9 cellular contexts compared by ENCODE assay signal in genomic region chr10:73591578-73591902, GRCh38. TPM values are rescaled to one million over a fixed set of nuclear protein-coding genes. Genes with fewer than 3 reads are reported as not detected.
DNase-seq lines count a peak whose midpoint lies in the region; ATAC-seq and TF ChIP-seq lines count a peak whose summit lies in the region.
"Had no signal": no experiment of that assay in that cellular context is flagged by ENCODE, and none has a peak within 500 bp of the region (broad histone marks: within the 10 kb centered on the region; RNA-seq: fewer than 3 reads in every experiment).

No MANE protein-coding gene starts in this region.

- H3K27me3 ChIP-seq in body of pancreas (no peaks in the 10 kb centered on the region), lower lobe of right lung (ENCODE audit: low read depth) (no peaks in the 10 kb centered on the region), transverse colon (no peaks in the 10 kb centered on the region)

- no peaks in the 10 kb centered on the region for H3K36me3 Mint-ChIP-seq in activated T-cell treated with anti-CD3 and anti-CD28 coated beads, Interleukin-2, amount 50 U/mL, for 4 hours (ENCODE audit: insufficient read depth)
- H3K36me3 Mint-ChIP-seq: memory B cell had no signal

- H3K4me3 Mint-ChIP-seq in activated T-cell treated with anti-CD3 and anti-CD28 coated beads, Interleukin-2, amount 50 U/mL, for 4 hours: peak overlapping the region; percentile 29

- TF ChIP-seq POLR2A in body of pancreas (IDR thresholded peaks at IDR 0.05): no peak
- TF ChIP-seq POLR2A in transverse colon (IDR thresholded peaks at IDR 0.05): no peak

- intact Hi-C loops in body of pancreas (cut with DNase I): no loop called here
- intact Hi-C loops in lower lobe of right lung (cut with DNase I): no loop called here
- intact Hi-C loops in transverse colon (cut with DNase I; ENCODE audit: low total_unique reads): no loop called here
- intact Hi-C loops in left colon (cut with DNase I, micrococcal nuclease): no loop called here

- 21 to 23% methylated on average over 2 of the region's 2 CpGs for WGBS in body of pancreas, 2 donors
- WGBS in transverse colon (ENCODE audit: low coverage in 1 of 2), 2 donors: 17 to 18% methylated on average over 2 of the region's 2 CpGs

- TF ChIP-seq CTCF in body of pancreas (IDR thresholded peaks at IDR 0.05) (no peak), lower lobe of right lung (IDR thresholded peaks at IDR 0.05) (no peak), transverse colon (IDR thresholded peaks at IDR 0.05) (no peak)

- peaks cover 19% of the 10 kb centered on the region for H3K4me1 Mint-ChIP-seq in activated T-cell treated with anti-CD3 and anti-CD28 coated beads, Interleukin-2, amount 50 U/mL, for 4 hours (ENCODE audit: low read depth)

- H3K27me3 Mint-ChIP-seq in activated T-cell treated with anti-CD3 and anti-CD28 coated beads, Interleukin-2, amount 50 U/mL, for 4 hours (ENCODE audit: low read depth): no peaks in the 10 kb centered on the region
- H3K27me3 Mint-ChIP-seq: memory B cell had no signal

- in situ Hi-C loops in transverse colon (cut with MboI; ENCODE audit: low pct_ligation_motif_present in 1 of 4, low pct_unique_long_range_greater_than_20kb in 1 of 4, low sequenced_read_pairs in 3 of 4): no loop called here

- no peaks in the 10 kb centered on the region for H3K9me3 Mint-ChIP-seq in activated T-cell treated with anti-CD3 and anti-CD28 coated beads, Interleukin-2, amount 50 U/mL, for 4 hours
- H3K9me3 Mint-ChIP-seq: memory B cell had no signal

- H3K4me1 ChIP-seq in body of pancreas: peaks cover 57% of the 10 kb centered on the region
- peaks cover 44% of the 10 kb centered on the region for H3K4me1 ChIP-seq in lower lobe of right lung
- peaks cover 14 to 81% (median 47%) of the 10 kb centered on the region in 4 donors for H3K4me1 ChIP-seq in transverse colon

- peak overlapping the region in 3 of 4 donors; percentile 49 to 65 (median 51) for H3K27ac ChIP-seq in body of pancreas
- peak overlapping the region; percentile 81 for H3K27ac ChIP-seq in lower lobe of right lung
- peak overlapping the region; percentile 83 to 89 (median 88) for H3K27ac ChIP-seq in transverse colon

- TF ChIP-seq EP300 in transverse colon (IDR thresholded peaks at IDR 0.05; ENCODE audit: low read depth): no peak

- H3K36me3 ChIP-seq in body of pancreas (replicated peaks in 1 of 2; ENCODE audit: insufficient read depth in 1 of 2, low read depth in 2 of 2) (no peaks in the 10 kb centered on the region), lower lobe of right lung (no peaks in the 10 kb centered on the region), transverse colon (no peaks in the 10 kb centered on the region)

- H3K4me3 ChIP-seq in body of pancreas (no peak overlapping the region), lower lobe of right lung (peak overlapping the region; percentile 20), transverse colon (peak overlapping the region in 2 of 4 donors; percentile 8 to 34)

- no peak for ATAC-seq in activated T-cell treated with anti-CD3 and anti-CD28 coated beads, Interleukin-2, amount 50 U/mL, for 4 hours
- ATAC-seq in body of pancreas (peak; percentile 49), lower lobe of right lung (peak; percentile 37 to 43), left colon (no peak)

- DNase-seq in activated T-cell treated with anti-CD3 and anti-CD28 coated beads, Interleukin-2, amount 50 U/mL, for 4 hours: no peak
- DNase-seq in activated T-cell treated with anti-CD3 and anti-CD28 coated beads for 4 hours (no peak), body of pancreas (no peak), lower lobe of right lung (no peak), transverse colon (no peak), left colon (no peak), mucosa of gallbladder (ENCODE audit: low spot score) (no peak)
- DNase-seq in activated CD4-positive, CD25-positive, alpha-beta regulatory T cell treated with anti-CD3 and anti-CD28 coated beads, Interleukin-2, amount 50 U/mL, for 72 hours: no peak

- H3K9me3 ChIP-seq in body of pancreas (no peaks in the 10 kb centered on the region), lower lobe of right lung (no peaks in the 10 kb centered on the region), transverse colon (no peaks in the 10 kb centered on the region)

RNA-seq across cellular contexts. Expression of gene USP54, which starts 0.4 kb away (rescaled TPM):
- 10 to 100 TPM in 2 of 3 donors, 1 to 10 TPM in 1; 8.8 to 11.9 (median 10.5) TPM for total RNA-seq in activated T-cell treated with anti-CD3 and anti-CD28 coated beads, Interleukin-2, amount 50 U/mL, for 4 hours
- total RNA-seq in body of pancreas (10 to 100 TPM; 20.4 to 25.4 TPM), lower lobe of right lung (97.4 TPM), transverse colon (100 to 1,000 TPM; 109 to 168 (median 114) TPM), left colon (100 to 1,000 TPM; 111 to 121 TPM), mucosa of gallbladder (65.2 TPM)

RNA-seq across cellular contexts. Expression of gene MYOZ1, which starts 49.7 kb away (rescaled TPM):
- total RNA-seq in activated T-cell treated with anti-CD3 and anti-CD28 coated beads, Interleukin-2, amount 50 U/mL, for 4 hours: not detected
- total RNA-seq in body of pancreas (not detected), lower lobe of right lung (2.9 TPM), transverse colon (1 to 10 TPM in 1 of 4 donors, not detected in 3; 1.1 TPM), left colon (not detected), mucosa of gallbladder (0.52 TPM)

Comparison
In these comparisons a context has a peak if more than half of its experiments do, and no peak if none do; other contexts are left out.
1. ATAC-seq: peak in body of pancreas (single experiment) and lower lobe of right lung (2 of 2); none in activated T-cell treated with anti-CD3 and anti-CD28 coated beads, Interleukin-2, amount 50 U/mL, for 4 hours (0 of 2) and left colon (single experiment).
2. Peak in every context shown above with its lines, with median percentiles within 50 percentile points of each other: H3K27ac ChIP-seq.